Comparison of ENCODE assay signal across 20 cellular contexts in the genomic region with DNA sequence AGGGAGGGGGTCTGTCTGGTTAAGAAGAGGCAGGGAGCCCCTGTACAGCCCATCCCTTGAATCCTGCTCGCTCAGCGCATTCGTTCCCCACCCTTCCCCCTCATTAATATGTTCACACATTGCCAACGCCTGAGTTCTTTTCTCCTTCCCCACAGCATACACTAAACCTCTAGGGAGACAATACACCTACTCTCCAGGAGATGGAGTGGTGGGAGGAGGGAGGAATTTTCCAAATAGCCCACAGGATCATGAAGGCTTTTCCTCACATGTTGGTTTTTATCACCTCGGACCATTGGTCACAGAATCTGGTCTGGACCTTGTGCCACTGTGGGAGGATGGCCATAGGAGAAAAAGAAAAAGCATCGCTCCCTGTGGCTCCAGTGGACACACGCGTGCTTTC.
DNase-seq lines count a peak whose midpoint lies in the region; ATAC-seq and TF ChIP-seq lines count a peak whose summit lies in the region.
"Had no signal": no experiment of that assay in that cellular context is flagged by ENCODE, and none has a peak within 500 bp of the region (broad histone marks: within the 10 kb centered on the region; RNA-seq: fewer than 3 reads in every experiment).

No MANE protein-coding gene starts in this region.

- H2AFZ ChIP-seq in mammary epithelial cell (ENCODE audit: low read depth, low read length): no peak overlapping the region
- H2AFZ ChIP-seq: parathyroid adenoma had no signal

- intact Hi-C loops in mammary epithelial cell (cut with micrococcal nuclease) (no loop called here), MCF 10A (cut with micrococcal nuclease) (no loop called here), stomach (cut with DNase I; ENCODE audit: low total_unique reads) (no loop called here), posterior vena cava (cut with DNase I) (no loop called here)

- no peak overlapping the region for H3K4me3 Mint-ChIP-seq in MCF 10A (ENCODE audit: unreplicated experiment)
- H3K4me3 Mint-ChIP-seq: activated naive CD8-positive, alpha-beta T cell treated with anti-CD3 and anti-CD28 coated beads, Interleukin-2, amount 50 U/mL, for 24 hours; CD4-positive, alpha-beta T cell; naive thymus-derived CD4-positive, alpha-beta T cell; T-helper 1 cell treated with Interleukin-12 subunit alpha and Interleukin-12 subunit beta and Interleukin-4 antibody, amounts not matched to agents 30 μg/mL and 1 μg/mL, for 36 hours had no signal

- no peak overlapping the region for H4K8ac ChIP-seq in mesendoderm (ENCODE audit: low read depth, low read length)

- DNase-seq in mammary epithelial cell (no peak), MCF 10A (ENCODE audit: unreplicated experiment) (no peak), brain microvascular endothelial cell (no peak), mesendoderm (peak; percentile 57), stomach (no peak), posterior vena cava (ENCODE audit: low spot score) (no peak)
- DNase-seq: activated CD8-positive, alpha-beta memory T cell treated with anti-CD3 and anti-CD28 coated beads, Interleukin-2, amount 50 U/mL, for 48 hours; activated naive CD8-positive, alpha-beta T cell treated with anti-CD3 and anti-CD28 coated beads, Interleukin-2, amount 50 U/mL, for 24 hours; CD4-positive, alpha-beta T cell; cortex of kidney; HCEC 1CT; left cardiac atrium; mesenchymal stem cell; naive thymus-derived CD4-positive, alpha-beta T cell; NCI-H187 treated with DMSO at 0.1 percent for 48 hours; NCI-H510A treated with DMSO at 0.1 percent for 48 hours had no signal

- TF ChIP-seq EP300 in stomach (IDR thresholded peaks at IDR 0.05): no peak

- H4K5ac ChIP-seq in mesendoderm (ENCODE audit: low read length): no peak overlapping the region

- no peak overlapping the region for H3K23ac ChIP-seq in mesendoderm (ENCODE audit: low read length)

- H3K4me3 ChIP-seq in mammary epithelial cell (replicated peaks in 1 of 3; ENCODE audit: insufficient read depth in 1 of 3, low read depth in 2 of 3, low read length in 3 of 3): no peak overlapping the region
- H3K4me3 ChIP-seq in brain microvascular endothelial cell (ENCODE audit: low read depth, low read length): no peak overlapping the region
- H3K4me3 ChIP-seq in mesendoderm (ENCODE audit: low read length): no peak overlapping the region
- H3K4me3 ChIP-seq in stomach: no peak overlapping the region

- no peaks in the 10 kb centered on the region for H4K20me1 ChIP-seq in mammary epithelial cell (ENCODE audit: insufficient read depth, low read length)

- H3K79me2 ChIP-seq in mammary epithelial cell (ENCODE audit: insufficient read depth, low read length) (no peaks in the 10 kb centered on the region), mesendoderm (ENCODE audit: control insufficient read depth, insufficient read depth, low read length) (no peaks in the 10 kb centered on the region)
- H3K79me2 ChIP-seq: parathyroid adenoma had no signal

- no TSS peak for BruUV-seq in mammary epithelial cell (replicated peaks; lab: Mats Ljungman, UMichigan)
- no TSS peak for BruUV-seq in MCF 10A (replicated peaks; lab: Mats Ljungman, UMichigan)

- H3K4me2 ChIP-seq in mammary epithelial cell (ENCODE audit: insufficient read depth, low read depth, low read length) (no peak overlapping the region), mesendoderm (ENCODE audit: low read length) (no peak overlapping the region)

- H3K27ac ChIP-seq in mammary epithelial cell (ENCODE audit: insufficient read depth, low read depth, low read length): no peak overlapping the region
- H3K27ac ChIP-seq in brain microvascular endothelial cell: no peak overlapping the region
- H3K27ac ChIP-seq in mesendoderm (ENCODE audit: low read depth, low read length): no peak overlapping the region
- no peak overlapping the region for H3K27ac ChIP-seq in stomach
- H3K27ac ChIP-seq: parathyroid adenoma had no signal

- no peaks in the 10 kb centered on the region for H3K9me3 Mint-ChIP-seq in MCF 10A (ENCODE audit: unreplicated experiment)
- H3K9me3 Mint-ChIP-seq: activated naive CD8-positive, alpha-beta T cell treated with anti-CD3 and anti-CD28 coated beads, Interleukin-2, amount 50 U/mL, for 24 hours; activated T-helper 2 cell treated with anti-CD3 and anti-CD28 coated beads, Interferon-gamma antibody, Interleukin-2, Interleukin-4, amounts not matched to agents 10 μg/mL and 5 μg/mL and 100 μg/mL, durations not matched to agents 14 hours and 24 hours and 36 hours; CD4-positive, alpha-beta T cell; naive thymus-derived CD4-positive, alpha-beta T cell; T-helper 1 cell treated with Interleukin-12 subunit alpha and Interleukin-12 subunit beta and Interleukin-4 antibody, amounts not matched to agents 30 μg/mL and 1 μg/mL, for 36 hours had no signal

- H3K4me1 Mint-ChIP-seq in MCF 10A (ENCODE audit: insufficient read depth, unreplicated experiment): peaks cover 18% of the 10 kb centered on the region

- WGBS in mammary epithelial cell (ENCODE audit: low coverage, missing lambda C conversion rate): 78% methylated on average over 7 of the region's 8 CpGs
- no CpG with 5 or more reads among the region's 8 CpGs for WGBS in mesendoderm (ENCODE audit: extremely low coverage, insufficient coverage, low lambda C conversion rate)
- WGBS in stomach, 5 donors: 90 to 93% (median 91%) methylated on average over 8 of the region's 8 CpGs

- no peaks in the 10 kb centered on the region for H3K79me1 ChIP-seq in mesendoderm (ENCODE audit: low read length)

- ATAC-seq in HG02884 (IDR thresholded peaks at IDR 0.05; ENCODE audit: unreplicated experiment): no peak
- ATAC-seq: activated naive CD8-positive, alpha-beta T cell treated with anti-CD3 and anti-CD28 coated beads, Interleukin-2, amount 50 U/mL, for 24 hours; left cardiac atrium; naive thymus-derived CD4-positive, alpha-beta T cell had no signal

- H2BK120ac ChIP-seq in mesendoderm (ENCODE audit: low read depth, low read length): no peak overlapping the region

- no peaks in the 10 kb centered on the region for H3K27me3 Mint-ChIP-seq in MCF 10A (ENCODE audit: insufficient read depth, unreplicated experiment)
- H3K27me3 Mint-ChIP-seq: activated naive CD8-positive, alpha-beta T cell treated with anti-CD3 and anti-CD28 coated beads, Interleukin-2, amount 50 U/mL, for 24 hours had no signal

- H3K36me3 Mint-ChIP-seq in MCF 10A (ENCODE audit: insufficient read depth, unreplicated experiment): no peaks in the 10 kb centered on the region

- no peak overlapping the region for H2BK15ac ChIP-seq in mesendoderm (replicated peaks; ENCODE audit: low read depth)

- TF ChIP-seq CTCF in mammary epithelial cell (conservative IDR thresholded peaks at IDR 0.05 in 1 of 2, IDR thresholded peaks at IDR 0.05 in 1 of 2; ENCODE audit: extremely low read depth in 1 of 2, insufficient read depth in 1 of 2, low read depth in 1 of 2, low read length in 2 of 2) (peak; percentile 1 to 22), MCF 10A (IDR thresholded peaks at IDR 0.05; ENCODE audit: unreplicated experiment) (no peak), brain microvascular endothelial cell (IDR thresholded peaks at IDR 0.05; ENCODE audit: low read depth, low read length, missing control alignments) (peak; percentile 39), stomach (IDR thresholded peaks at IDR 0.05) (no peak)

- no peak for TF ChIP-seq POLR2A in stomach (IDR thresholded peaks at IDR 0.05)

- H3K4me1 ChIP-seq in mammary epithelial cell (ENCODE audit: insufficient read depth, low read length) (peaks cover 15% of the 10 kb centered on the region), mesendoderm (ENCODE audit: control insufficient read depth, low read depth, low read length) (no peaks in the 10 kb centered on the region), stomach (peaks cover 8 to 23% (median 20%) of the 10 kb centered on the region in 4 donors)
- H3K4me1 ChIP-seq: parathyroid adenoma had no signal

- POLR2A ChIA-PET in MCF 10A (lab: Yijun Ruan, JAX): interaction anchor here (2.2 kb wide), 1 partner anchor 11 kb away, joined by 7 read pairs; no protein-coding TSS in a partner anchor

- H3K27ac Mint-ChIP-seq in MCF 10A (ENCODE audit: low read depth, unreplicated experiment): no peak overlapping the region
- H3K27ac Mint-ChIP-seq: activated naive CD8-positive, alpha-beta T cell treated with anti-CD3 and anti-CD28 coated beads, Interleukin-2, amount 50 U/mL, for 24 hours; activated T-helper 2 cell treated with anti-CD3 and anti-CD28 coated beads, Interferon-gamma antibody, Interleukin-2, Interleukin-4, amounts not matched to agents 10 μg/mL and 5 μg/mL and 100 μg/mL, durations not matched to agents 14 hours and 24 hours and 36 hours; CD4-positive, alpha-beta T cell; naive thymus-derived CD4-positive, alpha-beta T cell; T-helper 1 cell treated with Interleukin-12 subunit alpha and Interleukin-12 subunit beta and Interleukin-4 antibody, amounts not matched to agents 30 μg/mL and 1 μg/mL, for 36 hours had no signal

- H3K9me3 ChIP-seq in mammary epithelial cell (replicated peaks; ENCODE audit: insufficient read depth, low read length): no peaks in the 10 kb centered on the region
- H3K9me3 ChIP-seq in stomach: no peaks in the 10 kb centered on the region

- H2AK5ac ChIP-seq in mesendoderm (ENCODE audit: low read length): no peak overlapping the region

- H3K18ac ChIP-seq in mesendoderm (ENCODE audit: low read length): no peak overlapping the region

- CTCF ChIA-PET in mammary epithelial cell (lab: Charles Lee; ENCODE audit: low non-redundant PET): no interaction called here
- CTCF ChIA-PET in MCF 10A (lab: Yijun Ruan, JAX): interaction anchor here (0.6 kb wide), 1 partner anchor 182 kb away, joined by 3 read pairs; no protein-coding TSS in a partner anchor

- no peak overlapping the region for H3K4ac ChIP-seq in mesendoderm (ENCODE audit: low read depth, low read length)

- H3K27me3 ChIP-seq in mammary epithelial cell (ENCODE audit: insufficient read depth, low read length) (no peaks in the 10 kb centered on the region), brain microvascular endothelial cell (replicated peaks) (no peaks in the 10 kb centered on the region), mesendoderm (ENCODE audit: insufficient read depth, low read length, poor library complexity) (no peaks in the 10 kb centered on the region), stomach (no peaks in the 10 kb centered on the region)

- no peak overlapping the region for H2BK5ac ChIP-seq in mesendoderm (ENCODE audit: low read length)

- H3K9ac ChIP-seq in mammary epithelial cell (ENCODE audit: insufficient read depth, low read length) (no peak overlapping the region), mesendoderm (ENCODE audit: low read length) (no peak overlapping the region)
- H3K9ac ChIP-seq: parathyroid adenoma had no signal

- H3K56ac ChIP-seq in mesendoderm (ENCODE audit: low read length): no peak overlapping the region

- dilution Hi-C loops in mammary epithelial cell (cut with HindIII; ENCODE audit: low sequenced_read_pairs): no loop called here

- in situ Hi-C loops in mammary epithelial cell (cut with MboI; ENCODE audit: low sequenced_read_pairs in 2 of 2): no loop called here
- in situ Hi-C loops in brain microvascular endothelial cell (cut with HindIII; ENCODE audit: low pct_ligation_motif_present, low sequenced_read_pairs): no loop called here

- no peaks in the 10 kb centered on the region for H3K36me3 ChIP-seq in mammary epithelial cell (ENCODE audit: insufficient read depth, low read length)
- H3K36me3 ChIP-seq in brain microvascular endothelial cell (replicated peaks): no peaks in the 10 kb centered on the region
- H3K36me3 ChIP-seq in mesendoderm (ENCODE audit: control insufficient read depth, insufficient read depth, low read length): no peaks in the 10 kb centered on the region
- no peaks in the 10 kb centered on the region for H3K36me3 ChIP-seq in stomach

Comparison
In these comparisons a context has a peak if more than half of its experiments do, and no peak if none do; other contexts are left out.
1. CTCF ChIP-seq: peak in mammary epithelial cell (2 of 2) and brain microvascular endothelial cell (single experiment); none in MCF 10A (single experiment) and stomach (0 of 7).